Comparison of ENCODE assay signal across 8 cellular contexts in the genomic region with DNA sequence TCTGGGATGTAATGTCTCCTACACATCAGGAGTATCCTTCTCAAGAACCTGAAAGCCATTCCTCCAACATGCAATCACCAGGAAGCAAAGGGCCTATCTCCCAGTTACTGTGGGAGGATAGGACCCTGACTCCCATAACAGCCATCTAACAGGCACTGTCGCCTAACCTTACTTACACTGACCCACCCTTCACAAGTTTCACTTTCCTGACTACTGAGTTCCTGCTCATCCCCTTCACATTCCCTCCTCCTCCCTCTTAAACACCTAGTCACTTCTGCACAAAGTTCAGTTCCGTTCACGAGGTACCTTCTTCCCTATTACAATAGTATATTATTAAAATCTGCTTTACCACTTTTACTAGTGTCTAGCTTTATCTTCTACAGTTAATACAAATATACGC. TPM values are rescaled to one million over a fixed set of nuclear protein-coding genes. Genes with fewer than 3 reads are reported as not detected.
A peak's percentile ranks its signal among the peaks of the same experiment; 100 is the strongest.
DNase-seq lines count a peak whose midpoint lies in the region; ATAC-seq, FAIRE-seq and TF ChIP-seq lines count a peak whose summit lies in the region.

No MANE protein-coding gene starts in this region.

- CTCF ChIA-PET in AG04450 (lab: Charles Lee) (interaction anchor here (1.5 to 2.4 kb wide), 2 partner anchors 13 to 15 kb away, joined by 3 to 21 read pairs; no protein-coding TSS in a partner anchor), GM12878 (lab: Yijun Ruan, JAX) (interaction anchor here (0.6 to 3.1 kb wide), 3 partner anchors 9 to 72 kb away, joined by 3 to 10 read pairs (median 3); no protein-coding TSS in a partner anchor)

- RAD21 ChIA-PET in GM12878 (lab: Charles Lee; ENCODE audit: unreplicated experiment), result interaction anchor here (1.2 to 2.0 kb wide), 3 partner anchors 11 to 81 kb away, joined by 4 to 5 read pairs (median 5); partner anchors contain the start of gene TRIM25

- TF ChIP-seq EP300 in GM12878 (IDR thresholded peaks at IDR 0.05; ENCODE audit: borderline replicate concordance in 1 of 2, control insufficient read depth in 1 of 2, low read depth in 2 of 2, low read length in 2 of 2), result no peak

- SMC1A ChIA-PET in GM12878 (lab: Charles Lee; ENCODE audit: uncharacterized antibody, unreplicated experiment), result interaction anchor here (1.4 to 2.6 kb wide), 2 partner anchors 9 to 13 kb away, joined by 3 to 10 read pairs; no protein-coding TSS in a partner anchor

- H3K4me3 ChIP-seq in AG04450 (ENCODE audit: low read depth, low read length) (peak overlapping the region; percentile 89), HL-60 (replicated peaks; ENCODE audit: insufficient read depth, low read length) (peak overlapping the region; percentile 82), GM12878 (peak overlapping the region; percentile 79), mononuclear cell (ENCODE audit: low read length) (peak overlapping the region; percentile 69)

- TSS peak; percentile 71 for BruUV-seq in GM12878 (replicated peaks; lab: Mats Ljungman, UMichigan)

- H4K20me1 ChIP-seq in GM12878 (ENCODE audit: control insufficient read depth, insufficient read depth), result no peaks in the 10 kb centered on the region

- peak overlapping the region; percentile 61 for H3K4me2 ChIP-seq in GM12878 (ENCODE audit: control insufficient read depth, insufficient read depth)

- ATAC-seq in GM12878 (no peak), GM21786 (IDR thresholded peaks at IDR 0.05; ENCODE audit: unreplicated experiment) (no peak)

- in situ Hi-C loops in GM12878 (cut with MboI), result no loop called here

- DNase-seq in AG04450 (ENCODE audit: low read depth, low spot score) (no peak), HL-60 (ENCODE audit: low read depth in 1 of 2, low spot score in 1 of 2) (peak in 1 of 2 experiments; percentile 13), GM12878 (ENCODE audit: low read depth, low spot score) (no peak), cortex of kidney (lab: John Stamatoyannopoulos, UW) (no peak), germinal center (ENCODE audit: low spot score) (no peak)
- DNase-seq in stimulated activated naive CD4-positive, alpha-beta T cell (lab: John Stamatoyannopoulos, UW), result no peak

- peaks cover 59% of the 10 kb centered on the region for H3K79me2 ChIP-seq in GM12878 (ENCODE audit: control insufficient read depth, insufficient read depth, low read length)

- H3K4me1 ChIP-seq in GM12878 (ENCODE audit: control insufficient read depth, insufficient read depth, low read length) (peaks cover 24% of the 10 kb centered on the region), mononuclear cell (ENCODE audit: insufficient read depth, low read length) (peaks cover 35% of the 10 kb centered on the region)

- no peak for TF ChIP-seq CTCF in AG04450 (IDR thresholded peaks at IDR 0.05; ENCODE audit: low read depth, low read length)
- no peak for TF ChIP-seq CTCF in HL-60 (IDR thresholded peaks at IDR 0.05; ENCODE audit: insufficient read depth, low read length)
- no peak for TF ChIP-seq CTCF in GM12878 (IDR thresholded peaks at IDR 0.05 in 2 of 3, conservative IDR thresholded peaks at IDR 0.05 in 1 of 3; ENCODE audit: control insufficient read depth in 2 of 3, extremely low read depth in 1 of 3, insufficient read depth in 1 of 3, low read depth in 3 of 3, low read length in 3 of 3)

- WGBS in GM12878 (ENCODE audit: insufficient coverage, insufficient replicate concordance, low lambda C conversion rate, missing lambda C conversion rate), result 0% methylated on average over 4 of the region's 4 CpGs

- POLR2A ChIA-PET in AG04450 (lab: Yijun Ruan, JAX) (no interaction called here), GM12878 (lab: Charles Lee) (interaction anchor here (1.0 to 1.5 kb wide), 4 partner anchors 38 to 252 kb away, joined by 3 to 5 read pairs (median 3); partner anchors contain the start of genes AKAP1 and SCPEP1)

- no peaks in the 10 kb centered on the region; a peak in 1 of 4 replicates for H3K36me3 ChIP-seq in GM12878 (ENCODE audit: control insufficient read depth in 2 of 2, insufficient read depth in 2 of 2, low read length in 1 of 2)

- H2AFZ ChIP-seq in GM12878 (ENCODE audit: control insufficient read depth, low read depth, low read length), result peak overlapping the region; percentile 22

- TF ChIP-seq POLR2A in GM12878 (IDR thresholded peaks at IDR 0.05; ENCODE audit: low read depth, low read length), result no peak

- peak; percentile 66 for FAIRE-seq in GM12878 (lab: Jason Lieb, UNC)

- no peak for TF ChIP-seq RAD21 in GM12878 (IDR thresholded peaks at IDR 0.05; ENCODE audit: insufficient read depth, low read depth, low read length)

- H3K27me3 ChIP-seq in AG04450 (ENCODE audit: control insufficient read depth, insufficient read depth, low read length), result no peaks in the 10 kb centered on the region
- no peaks in the 10 kb centered on the region for H3K27me3 ChIP-seq in HL-60 (ENCODE audit: insufficient read depth, poor library complexity, severe bottlenecking)
- H3K27me3 ChIP-seq in GM12878 (replicated peaks in 1 of 2; ENCODE audit: control insufficient read depth in 2 of 2, insufficient read depth in 2 of 2, low read length in 1 of 2), result no peaks in the 10 kb centered on the region
- no peaks in the 10 kb centered on the region for H3K27me3 ChIP-seq in mononuclear cell (ENCODE audit: insufficient read depth, low read length)

- H3K27ac ChIP-seq in AG04450 (ENCODE audit: low read depth, low read length) (no peak overlapping the region), HL-60 (replicated peaks) (no peak overlapping the region; the same call in 1 of the 2 replicates), GM12878 (ENCODE audit: control insufficient read depth, insufficient read depth) (no peak overlapping the region; the same call in 1 of the 2 replicates)

- peak overlapping the region; percentile 9; the same call in 1 of the 2 replicates for H3K9ac ChIP-seq in GM12878 (ENCODE audit: control insufficient read depth, insufficient read depth, low read length)

- no peaks in the 10 kb centered on the region; the same call in 1 of the 2 replicates for H3K9me3 ChIP-seq in AG04450 (ENCODE audit: control insufficient read depth, insufficient read depth, low read length)
- no peaks in the 10 kb centered on the region for H3K9me3 ChIP-seq in GM12878 (replicated peaks; ENCODE audit: control insufficient read depth, insufficient read depth, low read length)
- no peaks in the 10 kb centered on the region for H3K9me3 ChIP-seq in mononuclear cell (ENCODE audit: low read depth, low read length)

- intact Hi-C loops in GM12878 (cut with micrococcal nuclease; ENCODE audit: unreplicated experiment), result loop anchor here (2.0 to 10.0 kb wide), 2 partner anchors 76 to 252 kb away; partner anchors contain the start of gene AKAP1

RNA-seq across cellular contexts. Expression of gene C17orf67, which starts 1.3 kb away (rescaled TPM):
- polyA plus RNA-seq in AG04450 (2011; rRNA removed) (0.42 and 0.76 TPM in 2 replicates), GM12878 (2011; rRNA removed) (0.42 and 0.61 TPM in 2 replicates), GM12878 (2014; fragmentation: Illumina TruSeq; extraction: Trizol) (0.34 and 0.86 TPM in 2 replicates), GM12878 (2014; fragmentation: Nextera tagmentation; extraction: Ambion mirVana) (under 1 TPM; 0.24 to 0.79 TPM), GM12878 (2014; rRNA removed) (1.4 and 1.9 TPM in 2 replicates), GM12878 (2016; fragmentation: Nextera tagmentation; extraction: Ambion mirVana) (1 to 10 TPM in 1 of 2 experiments, under 1 TPM in 1; 0.84 to 2.1 TPM)
- 0.35 and 0.60 TPM in 2 replicates for polyA minus RNA-seq in AG04450 (2011; rRNA and poly(A)+ RNA removed)
- total RNA-seq in GM12878 (2013; cell fraction: nucleolus; rRNA removed), result 1.7 and 2.0 TPM in 2 replicates
- total RNA-seq in GM12878 (2014; rRNA removed) (1.0 and 1.8 TPM in 2 replicates), GM12878 (2014; rRNA removed; fragmentation: Illumina TruSeq; extraction: Trizol) (0.94 and 0.97 TPM in 2 replicates), GM12878 (2021) (2.6 and 3.3 TPM in 2 replicates), mononuclear cell (1.5 TPM)
- polyA plus RNA-seq in GM12878 (2011; ENCODE audit: low read depth), result 0.24 TPM
- 0.43 and 0.82 TPM in 2 replicates for polyA plus RNA-seq in GM12878 (2011; cell fraction: cytosol; rRNA removed)
- polyA plus RNA-seq in GM12878 (2011; cell fraction: nucleus; rRNA removed), result 1.2 and 1.4 TPM in 2 replicates
- polyA plus RNA-seq in GM12878 (2012), result 1.0 and 1.1 TPM in 2 replicates
- 0.66 and 0.67 TPM in 2 replicates for polyA minus RNA-seq in GM12878 (2011; rRNA and poly(A)+ RNA removed)
- polyA minus RNA-seq in GM12878 (2011; cell fraction: cytosol; rRNA and poly(A)+ RNA removed), result not detected in 2 replicates
- polyA minus RNA-seq in GM12878 (2011; cell fraction: nucleus; rRNA and poly(A)+ RNA removed), result 0.36 and 0.67 TPM in 2 replicates

RNA-seq across cellular contexts. Expression of gene DGKE, which starts 1.5 kb away (rescaled TPM):
- polyA plus RNA-seq in AG04450 (2011; rRNA removed) (2.3 and 3.2 TPM in 2 replicates), GM12878 (2011; rRNA removed) (11.7 and 18.4 TPM in 2 replicates), GM12878 (2014; fragmentation: Illumina TruSeq; extraction: Trizol) (15.5 and 15.9 TPM in 2 replicates), GM12878 (2014; fragmentation: Nextera tagmentation; extraction: Ambion mirVana) (1 to 10 TPM; 2.8 to 4.1 TPM), GM12878 (2014; rRNA removed) (7.0 and 8.5 TPM in 2 replicates), GM12878 (2016; fragmentation: Nextera tagmentation; extraction: Ambion mirVana) (10 to 100 TPM; 11.6 to 12.6 TPM)
- 1.4 and 3.6 TPM in 2 replicates for polyA minus RNA-seq in AG04450 (2011; rRNA and poly(A)+ RNA removed)
- 66.0 and 74.0 TPM in 2 replicates for total RNA-seq in GM12878 (2013; cell fraction: nucleolus; rRNA removed)
- total RNA-seq in GM12878 (2014; rRNA removed) (10.6 and 14.5 TPM in 2 replicates), GM12878 (2014; rRNA removed; fragmentation: Illumina TruSeq; extraction: Trizol) (12.7 and 14.9 TPM in 2 replicates), GM12878 (2021) (14.9 and 18.0 TPM in 2 replicates), mononuclear cell (19.4 TPM)
- polyA plus RNA-seq in GM12878 (2011; ENCODE audit: low read depth), result 3.3 TPM
- 4.0 and 6.8 TPM in 2 replicates for polyA plus RNA-seq in GM12878 (2011; cell fraction: cytosol; rRNA removed)
- 29.0 and 40.0 TPM in 2 replicates for polyA plus RNA-seq in GM12878 (2011; cell fraction: nucleus; rRNA removed)
- 5.3 and 6.1 TPM in 2 replicates for polyA plus RNA-seq in GM12878 (2012)
- 9.3 and 11.3 TPM in 2 replicates for polyA minus RNA-seq in GM12878 (2011; rRNA and poly(A)+ RNA removed)
- 2.9 and 3.7 TPM in 2 replicates for polyA minus RNA-seq in GM12878 (2011; cell fraction: cytosol; rRNA and poly(A)+ RNA removed)
- 20.1 and 27.9 TPM in 2 replicates for polyA minus RNA-seq in GM12878 (2011; cell fraction: nucleus; rRNA and poly(A)+ RNA removed)
